In the genomic region with DNA sequence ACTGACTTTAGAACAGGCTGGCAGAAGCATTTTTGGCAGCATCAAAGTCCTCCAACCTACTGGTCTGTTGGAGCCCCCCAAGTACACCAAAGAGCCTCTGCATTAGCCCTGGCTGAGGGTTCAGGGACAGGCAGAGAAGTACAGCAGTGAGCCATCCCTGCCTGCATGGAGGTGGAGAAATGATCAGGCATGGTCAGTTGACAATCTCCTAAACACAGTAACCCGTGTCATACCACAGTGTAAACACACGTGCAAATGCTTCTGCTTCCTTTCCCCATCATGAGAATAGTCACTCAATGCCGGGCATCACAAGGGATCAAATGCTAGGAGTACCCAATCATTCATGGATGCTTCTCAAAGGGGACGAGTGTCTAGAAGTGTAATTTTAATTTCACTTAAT, we compare ENCODE assay signal across 27 cellular contexts. TPM values are rescaled to one million over a fixed set of nuclear protein-coding genes. Genes with fewer than 3 reads are reported as not detected.
"Had no signal": no experiment of that assay in that cellular context is flagged by ENCODE, and none has a peak within 500 bp of the region (broad histone marks: within the 10 kb centered on the region; RNA-seq: fewer than 3 reads in every experiment).

No MANE protein-coding gene starts in this region.

- H3K9me3 ChIP-seq: ovary, transverse colon, uterus had no signal

- H3K9ac ChIP-seq: neural progenitor cell had no signal

- H3K27ac ChIP-seq: hepatocyte, neural progenitor cell, ovary, transverse colon had no signal

- H3K36me3 Mint-ChIP-seq: activated CD8-positive, alpha-beta memory T cell treated with anti-CD3 and anti-CD28 coated beads, Interleukin-2, amount 10 ng/mL, durations not matched to agents 7 days and 5 days; activated naive CD8-positive, alpha-beta T cell treated with anti-CD3 and anti-CD28 coated beads, Interleukin-2, amount 10 ng/mL, durations not matched to agents 7 days and 5 days had no signal

- H3K36me3 ChIP-seq: neural progenitor cell, ovary, uterus had no signal

- ATAC-seq: naive thymus-derived CD8-positive, alpha-beta T cell; right cardiac atrium; stimulated activated memory B cell treated with anti-CD40 and anti-IgM and Interleukin-4, amounts not matched to agents 10 μg/mL and 1 μg/mL and 100 μg/mL, for 72 hours; T-helper 17 cell had no signal

- H3K27me3 ChIP-seq: hepatocyte, neural progenitor cell, ovary, transverse colon, uterus had no signal

- H3K4me2 ChIP-seq: hepatocyte, neural progenitor cell had no signal

- H3K4me3 Mint-ChIP-seq: activated CD4-positive, alpha-beta T cell treated with anti-CD3 and anti-CD28 coated beads, Interleukin-2, amount 10 ng/mL, durations not matched to agents 24 days and 14 days; activated CD8-positive, alpha-beta memory T cell treated with anti-CD3 and anti-CD28 coated beads, Interleukin-2, amount 10 ng/mL, durations not matched to agents 7 days and 5 days; activated CD8-positive, alpha-beta T cell treated with anti-CD3 and anti-CD28 coated beads for 36 hours; activated naive CD4-positive, alpha-beta T cell treated with anti-CD3 and anti-CD28 coated beads for 36 hours; activated naive CD8-positive, alpha-beta T cell treated with anti-CD3 and anti-CD28 coated beads, Interleukin-2, amount 10 ng/mL, durations not matched to agents 7 days and 5 days; immature natural killer cell; mesothelial cell of epicardium; naive thymus-derived CD8-positive, alpha-beta T cell; neural progenitor cell; stimulated activated memory B cell treated with anti-CD40 and anti-IgM and Interleukin-4, amounts not matched to agents 10 μg/mL and 1 μg/mL and 100 μg/mL, for 72 hours; T-helper 17 cell had no signal

- DNase-seq: activated CD4-positive, alpha-beta T cell treated with anti-CD3 and anti-CD28 coated beads, Interleukin-2, amount 10 ng/mL, durations not matched to agents 24 days and 14 days; activated effector memory CD4-positive, alpha-beta T cell treated with Interleukin-2 at 50 U/mL for 16 hours; activated naive CD8-positive, alpha-beta T cell treated with anti-CD3 and anti-CD28 coated beads, Interleukin-2, amount 10 ng/mL, durations not matched to agents 7 days and 5 days; amniotic stem cell; cortex of kidney; glutamatergic neuron; immature natural killer cell; naive thymus-derived CD8-positive, alpha-beta T cell; ovary; right cardiac atrium; stimulated activated CD4-positive, alpha-beta T cell treated with anti-CD3 and anti-CD28 coated beads, Interleukin-12 subunit alpha, Interleukin-12 subunit beta, amount 100 ng/mL, for 4 hours; SW 1271; T-helper 17 cell; transverse colon; uterus had no signal

- H2AFZ ChIP-seq: hepatocyte, neural progenitor cell had no signal

- H3K27ac Mint-ChIP-seq: activated CD8-positive, alpha-beta memory T cell treated with anti-CD3 and anti-CD28 coated beads, Interleukin-2, amount 10 ng/mL, durations not matched to agents 7 days and 5 days; activated naive CD4-positive, alpha-beta T cell treated with anti-CD3 and anti-CD28 coated beads for 36 hours; activated naive CD8-positive, alpha-beta T cell treated with anti-CD3 and anti-CD28 coated beads, Interleukin-2, amount 10 ng/mL, durations not matched to agents 7 days and 5 days; mesothelial cell of epicardium; neural progenitor cell; stimulated activated memory B cell treated with anti-CD40 and anti-IgM and Interleukin-4, amounts not matched to agents 10 μg/mL and 1 μg/mL and 100 μg/mL, for 72 hours; T-helper 17 cell had no signal

- H3K79me2 ChIP-seq: hepatocyte had no signal

- H3K4me1 Mint-ChIP-seq: immature natural killer cell, neural progenitor cell, T-helper 17 cell had no signal

- H3K27me3 Mint-ChIP-seq: activated CD4-positive, alpha-beta T cell treated with anti-CD3 and anti-CD28 coated beads, Interleukin-2, amount 10 ng/mL, durations not matched to agents 24 days and 14 days; activated CD8-positive, alpha-beta memory T cell treated with anti-CD3 and anti-CD28 coated beads, Interleukin-2, amount 10 ng/mL, durations not matched to agents 7 days and 5 days; activated CD8-positive, alpha-beta T cell treated with anti-CD3 and anti-CD28 coated beads for 36 hours; activated naive CD8-positive, alpha-beta T cell treated with anti-CD3 and anti-CD28 coated beads, Interleukin-2, amount 10 ng/mL, durations not matched to agents 7 days and 5 days; naive thymus-derived CD8-positive, alpha-beta T cell; stimulated activated memory B cell treated with anti-CD40 and anti-IgM and Interleukin-4, amounts not matched to agents 10 μg/mL and 1 μg/mL and 100 μg/mL, for 72 hours; T-helper 17 cell had no signal

- H3K4me1 ChIP-seq: neural progenitor cell, uterus had no signal

- H3K4me3 ChIP-seq: hepatocyte, lung, neural progenitor cell, ovary, transverse colon, uterus had no signal

- H3K9me3 Mint-ChIP-seq: activated CD4-positive, alpha-beta T cell treated with anti-CD3 and anti-CD28 coated beads, Interleukin-2, amount 10 ng/mL, durations not matched to agents 24 days and 14 days; activated CD8-positive, alpha-beta T cell treated with anti-CD3 and anti-CD28 coated beads for 36 hours; activated naive CD4-positive, alpha-beta T cell treated with anti-CD3 and anti-CD28 coated beads for 36 hours; activated naive CD8-positive, alpha-beta T cell treated with anti-CD3 and anti-CD28 coated beads, Interleukin-2, amount 10 ng/mL, durations not matched to agents 7 days and 5 days; immature natural killer cell; mesothelial cell of epicardium; naive thymus-derived CD8-positive, alpha-beta T cell; neural progenitor cell; stimulated activated memory B cell treated with anti-CD40 and anti-IgM and Interleukin-4, amounts not matched to agents 10 μg/mL and 1 μg/mL and 100 μg/mL, for 72 hours had no signal

- FAIRE-seq: bronchial epithelial cell, frontal cortex had no signal

RNA-seq across cellular contexts. Expression of gene SERPIND1, which starts 8.2 kb away (rescaled TPM):
- total RNA-seq: activated CD4-positive, alpha-beta T cell treated with anti-CD3 and anti-CD28 coated beads, Interleukin-2, amount 10 ng/mL, durations not matched to agents 24 days and 14 days; activated CD8-positive, alpha-beta memory T cell treated with anti-CD3 and anti-CD28 coated beads, Interleukin-2, amount 10 ng/mL, durations not matched to agents 7 days and 5 days; activated CD8-positive, alpha-beta T cell treated with anti-CD3 and anti-CD28 coated beads for 36 hours; activated naive CD4-positive, alpha-beta T cell treated with anti-CD3 and anti-CD28 coated beads for 36 hours; activated naive CD8-positive, alpha-beta T cell treated with anti-CD3 and anti-CD28 coated beads, Interleukin-2, amount 10 ng/mL, durations not matched to agents 7 days and 5 days; bronchial epithelial cell; kidney epithelial cell; mesothelial cell of epicardium; naive thymus-derived CD8-positive, alpha-beta T cell; skeletal muscle tissue; T-helper 17 cell; transverse colon had no signal
- polyA plus RNA-seq: naive thymus-derived CD8-positive, alpha-beta T cell had no signal
